8 cellular contexts compared by ENCODE assay signal in the genomic region with DNA sequence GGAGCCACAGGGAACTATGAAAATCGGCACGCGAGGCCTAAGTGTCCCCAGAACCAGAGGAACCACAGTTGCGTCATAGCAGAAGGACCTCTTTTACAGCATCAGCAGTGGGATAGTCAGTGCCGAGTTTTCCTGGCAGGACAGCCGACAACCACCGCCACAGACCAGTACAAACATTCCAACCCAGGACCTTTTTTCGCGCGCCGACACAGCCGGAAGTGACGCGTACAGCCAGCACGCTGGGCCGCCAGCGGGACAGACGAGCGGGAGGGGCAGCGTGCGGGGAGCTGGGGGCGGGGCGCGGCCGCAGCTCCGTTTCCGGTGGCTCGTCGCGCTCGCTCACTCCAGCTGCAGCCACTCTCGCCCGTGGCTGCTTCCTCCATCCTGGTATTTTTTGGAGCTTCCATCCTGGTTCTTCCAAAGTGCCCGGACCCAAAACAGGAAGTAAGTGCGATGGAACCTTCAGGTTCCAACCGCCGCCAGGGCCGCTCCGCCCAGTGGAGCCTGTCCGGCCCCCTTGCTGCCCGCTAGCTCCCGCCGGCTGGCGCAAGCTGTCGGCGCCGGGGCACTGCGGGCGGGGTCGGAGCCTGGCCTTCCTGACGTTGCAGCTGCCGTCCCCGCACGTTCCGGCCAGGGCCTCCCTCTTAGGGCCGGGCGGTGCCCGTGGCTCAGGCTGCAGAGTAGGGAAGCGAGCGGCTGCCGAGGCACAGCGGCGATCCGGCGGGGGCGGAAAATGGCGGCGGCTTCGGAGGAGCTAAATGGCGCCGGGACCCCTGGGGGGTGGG. TPM values are rescaled to one million over a fixed set of nuclear protein-coding genes. Genes with fewer than 3 reads are reported as not detected.
DNase-seq lines count a peak whose midpoint lies in the region; ATAC-seq and TF ChIP-seq lines count a peak whose summit lies in the region.

A gene with protein sequence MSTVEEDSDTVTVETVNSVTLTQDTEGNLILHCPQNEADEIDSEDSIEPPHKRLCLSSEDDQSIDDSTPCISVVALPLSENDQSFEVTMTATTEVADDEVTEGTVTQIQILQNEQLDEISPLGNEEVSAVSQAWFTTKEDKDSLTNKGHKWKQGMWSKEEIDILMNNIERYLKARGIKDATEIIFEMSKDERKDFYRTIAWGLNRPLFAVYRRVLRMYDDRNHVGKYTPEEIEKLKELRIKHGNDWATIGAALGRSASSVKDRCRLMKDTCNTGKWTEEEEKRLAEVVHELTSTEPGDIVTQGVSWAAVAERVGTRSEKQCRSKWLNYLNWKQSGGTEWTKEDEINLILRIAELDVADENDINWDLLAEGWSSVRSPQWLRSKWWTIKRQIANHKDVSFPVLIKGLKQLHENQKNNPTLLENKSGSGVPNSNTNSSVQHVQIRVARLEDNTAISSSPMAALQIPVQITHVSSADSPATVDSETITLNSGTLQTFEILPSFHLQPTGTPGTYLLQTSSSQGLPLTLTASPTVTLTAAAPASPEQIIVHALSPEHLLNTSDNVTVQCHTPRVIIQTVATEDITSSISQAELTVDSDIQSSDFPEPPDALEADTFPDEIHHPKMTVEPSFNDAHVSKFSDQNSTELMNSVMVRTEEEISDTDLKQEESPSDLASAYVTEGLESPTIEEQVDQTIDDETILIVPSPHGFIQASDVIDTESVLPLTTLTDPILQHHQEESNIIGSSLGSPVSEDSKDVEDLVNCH (plus strand): TSS at position 342 of the 785 bp plus-strand sequence. CDS start 12,489 bp downstream, outside the sequence.

- H3K4me1 ChIP-seq in gastroesophageal sphincter (peaks cover 14 to 50% (median 17%) of the 10 kb centered on the region in 3 donors), neutrophil (ENCODE audit: control insufficient read depth in 1 of 2, insufficient read depth in 1 of 2, low read depth in 1 of 2, low read length in 1 of 2) (peaks cover 32 to 40% of the 10 kb centered on the region in 2 experiments)

- TF ChIP-seq POLR2A in gastroesophageal sphincter (IDR thresholded peaks at IDR 0.05) = peak; percentile 78 to 88

- WGBS in gastroesophageal sphincter (ENCODE audit: low coverage in 1 of 2), 2 donors = no CpG with 5 or more reads among the region's 71 CpGs

- H3K36me3 Mint-ChIP-seq in activated naive CD4-positive, alpha-beta T cell treated with anti-CD3 and anti-CD28 coated beads for 36 hours (ENCODE audit: low read depth) = peaks cover 10% of the 10 kb centered on the region

- intact Hi-C loops in activated naive CD4-positive, alpha-beta T cell treated with anti-CD3 and anti-CD28 coated beads for 36 hours (cut with micrococcal nuclease) = loop anchor here (1.0 to 5.0 kb wide), 9 partner anchors 67 to 1066 kb away; partner anchors contain the start of genes CROT, DBF4, ELAPOR2 and RUNDC3B

- H3K27me3 ChIP-seq in gastroesophageal sphincter (no peaks in the 10 kb centered on the region), neutrophil (no peaks in the 10 kb centered on the region)

- peak within 1 kb of the TSS; percentile 84 for H3K4me3 Mint-ChIP-seq in activated naive CD4-positive, alpha-beta T cell treated with anti-CD3 and anti-CD28 coated beads for 36 hours

- peak within 1 kb of the TSS; percentile 88 for H3K4me3 ChIP-seq in HFF-Myc (replicated peaks; ENCODE audit: low read depth, low read length)
- peak within 1 kb of the TSS; percentile 67 to 92 for H3K4me3 ChIP-seq in gastroesophageal sphincter
- H3K4me3 ChIP-seq in neutrophil (ENCODE audit: low read depth in 1 of 2, low read length in 1 of 2) = peak within 1 kb of the TSS; percentile 88 to 89

- H3K27me3 Mint-ChIP-seq in activated naive CD4-positive, alpha-beta T cell treated with anti-CD3 and anti-CD28 coated beads for 36 hours (ENCODE audit: low read depth) = no peaks in the 10 kb centered on the region

- DNase-seq in GM03348 (ENCODE audit: low spot score) = peak; percentile 97
- DNase-seq in HFF-Myc (ENCODE audit: extremely low read depth, low read depth) = peak; percentile 76
- DNase-seq in NAMALWA (ENCODE audit: low spot score) = peak; percentile 96
- DNase-seq in SK-N-DZ (ENCODE audit: low spot score) = peak; percentile 96
- DNase-seq in activated naive CD4-positive, alpha-beta T cell treated with anti-CD3 and anti-CD28 coated beads for 36 hours = peak; percentile 91
- peak; percentile 67 to 98 (median 94) for DNase-seq in substantia nigra (lab: John Stamatoyannopoulos, UW)

- CTCF ChIA-PET in activated naive CD4-positive, alpha-beta T cell treated with anti-CD3 and anti-CD28 coated beads for 36 hours (lab: Charles Lee) = interaction anchor here (0.6 to 1.7 kb wide), 8 partner anchors 28 to 721 kb away, joined by 3 to 5 read pairs (median 3); no protein-coding TSS in a partner anchor

- no peak for TF ChIP-seq CTCF in HFF-Myc (IDR thresholded peaks at IDR 0.05; ENCODE audit: low read depth, low read length, missing control alignments)
- peak in 3 of 4 experiments; percentile 26 to 35 (median 33) for TF ChIP-seq CTCF in gastroesophageal sphincter (IDR thresholded peaks at IDR 0.05)
- TF ChIP-seq CTCF in neutrophil (IDR thresholded peaks at IDR 0.05) = peak; percentile 38

- TF ChIP-seq EP300 in gastroesophageal sphincter (IDR thresholded peaks at IDR 0.05) = no peak

- H3K36me3 ChIP-seq in gastroesophageal sphincter (no peaks in the 10 kb centered on the region), neutrophil (no peaks in the 10 kb centered on the region)

- H3K27ac ChIP-seq in gastroesophageal sphincter (peak within 1 kb of the TSS; percentile 91 to 98 (median 96)), neutrophil (peak within 1 kb of the TSS; percentile 94), substantia nigra (ENCODE audit: low read depth, low read length, poor library complexity, severe bottlenecking) (peak within 1 kb of the TSS; percentile 95)

- peaks cover 40% of the 10 kb centered on the region for H3K4me1 Mint-ChIP-seq in activated naive CD4-positive, alpha-beta T cell treated with anti-CD3 and anti-CD28 coated beads for 36 hours (ENCODE audit: low read depth)

- H3K27ac Mint-ChIP-seq in activated naive CD4-positive, alpha-beta T cell treated with anti-CD3 and anti-CD28 coated beads for 36 hours = peak within 1 kb of the TSS; percentile 98

- no peaks in the 10 kb centered on the region for H3K9me3 ChIP-seq in gastroesophageal sphincter
- no peaks in the 10 kb centered on the region for H3K9me3 ChIP-seq in neutrophil

- no peaks in the 10 kb centered on the region for H3K9me3 Mint-ChIP-seq in activated naive CD4-positive, alpha-beta T cell treated with anti-CD3 and anti-CD28 coated beads for 36 hours

- peak; percentile 96 for ATAC-seq in gastroesophageal sphincter

RNA-seq across cellular contexts. Expression of the gene that starts here (rescaled TPM):
- polyA plus RNA-seq in SK-N-DZ (2014; cell fraction: cytosol; rRNA removed) = 43.8 and 80.3 TPM in 2 replicates
- polyA plus RNA-seq in SK-N-DZ (2014; cell fraction: nucleus; rRNA removed) = 329 and 349 TPM in 2 replicates
- 10 to 100 TPM; 43.6 to 49.8 TPM for total RNA-seq in activated naive CD4-positive, alpha-beta T cell treated with anti-CD3 and anti-CD28 coated beads for 36 hours
- total RNA-seq in gastroesophageal sphincter = 100 to 1,000 TPM in 1 of 4 donors, 10 to 100 TPM in 3; 27.0 to 142 (median 53.2) TPM

Comparison
In these comparisons a context has a peak if more than half of its experiments do, and no peak if none do; other contexts are left out.
1. Peak in every context shown above with its lines: DNase-seq, ATAC-seq, H3K4me3 ChIP-seq and H3K27ac ChIP-seq.